ENCODE assay signal across 8 cellular contexts in the genomic region with DNA sequence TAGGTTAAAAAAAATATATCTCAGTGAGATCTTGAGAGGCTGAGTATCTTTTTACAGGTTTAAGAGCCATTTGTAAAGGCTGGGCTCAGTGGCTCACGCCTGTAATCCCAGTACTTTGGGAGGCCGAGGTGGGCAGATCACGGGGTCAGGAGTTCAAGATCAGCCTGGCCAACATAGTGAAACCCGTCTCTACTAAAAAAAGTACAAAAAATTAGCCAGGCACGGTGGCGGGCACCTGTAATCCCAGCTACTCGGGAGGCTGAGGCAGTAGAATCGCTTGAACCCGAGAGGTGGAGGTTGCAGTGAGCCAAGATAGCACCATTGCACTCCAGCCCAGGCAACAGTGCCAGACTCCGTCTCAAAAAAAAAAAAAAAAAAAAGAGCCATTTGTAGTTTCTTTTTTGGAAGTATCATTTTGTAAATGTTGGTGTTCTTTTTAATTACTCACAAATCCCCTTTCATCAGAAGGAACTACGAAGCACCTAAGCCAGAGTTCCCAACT. TPM values are rescaled to one million over a fixed set of nuclear protein-coding genes. Genes with fewer than 3 reads are reported as not detected.
DNase-seq lines count a peak whose midpoint lies in the region; ATAC-seq, FAIRE-seq and TF ChIP-seq lines count a peak whose summit lies in the region.
"Not testable (repeated sequence)": the region's sequence is repeated elsewhere in the genome, so short reads cannot be mapped to it uniquely, and the experiment has no call there.

No MANE protein-coding gene starts in this region.

- not testable (repeated sequence) for H2AFZ ChIP-seq in keratinocyte (ENCODE audit: control insufficient read depth, low read length)

- FAIRE-seq in keratinocyte (lab: Jason Lieb, UNC) = not testable (repeated sequence)

- peak overlapping the region; percentile 55 for H3K27ac ChIP-seq in CD4-positive, alpha-beta T cell (ENCODE audit: low read depth, low read length)
- H3K27ac ChIP-seq in SJSA1 (peak overlapping the region; percentile 98), keratinocyte (ENCODE audit: control insufficient read depth, insufficient read depth, low read length) (peak overlapping the region; percentile 95), temporal lobe (ENCODE audit: low read depth, low read length) (peak overlapping the region; percentile 86)

- intact Hi-C loops in CD4-positive, alpha-beta T cell (cut with DNase I, micrococcal nuclease) = loop anchor here (1.0 to 5.0 kb wide), 3 partner anchors 13 to 41 kb away; a partner anchor contains a TSS
- intact Hi-C loops in dendritic cell treated with granulocyte-macrophage colony-stimulating factor and Interleukin-4, amounts not matched to agents 40 ng/mL and 50 ng/mL, for 4 days (cut with micrococcal nuclease) = loop anchor here (5.0 kb wide), 1 partner anchor 101 kb away; a partner anchor contains a TSS

- H3K36me3 ChIP-seq in SJSA1 = not testable (repeated sequence)
- H3K36me3 ChIP-seq in keratinocyte (ENCODE audit: control insufficient read depth in 2 of 2, extremely low read depth in 1 of 2, insufficient read depth in 2 of 2, low read length in 2 of 2) = peaks cover 12 to 14% of the 10 kb centered on the region in 2 experiments

- TF ChIP-seq CTCF in CD4-positive, alpha-beta T cell (IDR thresholded peaks at IDR 0.05); keratinocyte (optimal IDR thresholded peaks at IDR 0.05 in 1 of 3, IDR thresholded peaks at IDR 0.05 in 1 of 3, conservative IDR thresholded peaks at IDR 0.05 in 1 of 3; ENCODE audit: extremely low read depth in 1 of 3, insufficient read depth in 2 of 3, low read length in 3 of 3); osteocyte (IDR thresholded peaks at IDR 0.05): not testable (repeated sequence)

- not testable (repeated sequence) for H3K4me2 ChIP-seq in keratinocyte (ENCODE audit: control insufficient read depth, extremely low read depth, insufficient read depth, low read depth, low read length)

- CTCF ChIA-PET in CD4-positive, alpha-beta T cell (lab: Charles Lee) = interaction anchor here (1.2 to 1.6 kb wide), 2 partner anchors 12 to 406 kb away, joined by 3 to 5 read pairs; no protein-coding TSS in a partner anchor
- CTCF ChIA-PET in activated naive CD4-positive, alpha-beta T cell treated with anti-CD3 and anti-CD28 coated beads, Interleukin-2, amount 10 ng/mL, durations not matched to agents 7 days and 5 days (lab: Charles Lee) = interaction anchor here (1.0 kb wide), 1 partner anchor 9 kb away, joined by 3 read pairs; no protein-coding TSS in a partner anchor

- peak overlapping the region; percentile 90 for H3K4me3 Mint-ChIP-seq in CD4-positive, alpha-beta T cell
- H3K4me3 Mint-ChIP-seq in activated naive CD4-positive, alpha-beta T cell treated with anti-CD3 and anti-CD28 coated beads, Interleukin-2, amount 10 ng/mL, durations not matched to agents 7 days and 5 days = peak overlapping the region; percentile 71
- peak overlapping the region; percentile 37 for H3K4me3 Mint-ChIP-seq in dendritic cell treated with granulocyte-macrophage colony-stimulating factor and Interleukin-4, amounts not matched to agents 40 ng/mL and 50 ng/mL, for 4 days
- H3K4me3 Mint-ChIP-seq in osteocyte (ENCODE audit: unreplicated experiment) = not testable (repeated sequence)

- peaks cover 37% of the 10 kb centered on the region for H3K36me3 Mint-ChIP-seq in CD4-positive, alpha-beta T cell (ENCODE audit: low read depth)
- peaks cover 26% of the 10 kb centered on the region for H3K36me3 Mint-ChIP-seq in activated naive CD4-positive, alpha-beta T cell treated with anti-CD3 and anti-CD28 coated beads, Interleukin-2, amount 10 ng/mL, durations not matched to agents 7 days and 5 days
- peaks cover 27% of the 10 kb centered on the region for H3K36me3 Mint-ChIP-seq in dendritic cell treated with granulocyte-macrophage colony-stimulating factor and Interleukin-4, amounts not matched to agents 40 ng/mL and 50 ng/mL, for 4 days (ENCODE audit: low read depth)
- not testable (repeated sequence) for H3K36me3 Mint-ChIP-seq in osteocyte (ENCODE audit: unreplicated experiment)

- POLR2A ChIA-PET in CD4-positive, alpha-beta T cell (lab: Charles Lee) = interaction anchor here (1.2 to 4.3 kb wide), 7 partner anchors 9 to 232 kb away, joined by 4 to 69 read pairs (median 8); a partner anchor contains a TSS

- H3K4me3 ChIP-seq in SJSA1; keratinocyte (ENCODE audit: control insufficient read depth in 2 of 3, extremely low read depth in 1 of 3, insufficient read depth in 2 of 3, low read depth in 1 of 3, low read length in 3 of 3): not testable (repeated sequence)

- peaks cover 43% of the 10 kb centered on the region for H3K4me1 ChIP-seq in SJSA1 (replicated peaks)
- peaks cover 34% of the 10 kb centered on the region for H3K4me1 ChIP-seq in keratinocyte (ENCODE audit: control insufficient read depth, extremely low read depth, insufficient read depth, low read length)

- not testable (repeated sequence) for H4K20me1 ChIP-seq in keratinocyte (ENCODE audit: control insufficient read depth, extremely low read depth, insufficient read depth, low read length)

- H3K27me3 ChIP-seq in CD4-positive, alpha-beta T cell (ENCODE audit: control insufficient read depth, insufficient read depth, low read length); SJSA1 (replicated peaks); keratinocyte (ENCODE audit: control insufficient read depth, extremely low read depth, insufficient read depth, low read length): not testable (repeated sequence)

- H3K9ac ChIP-seq in keratinocyte (ENCODE audit: control insufficient read depth, extremely low read depth, insufficient read depth, low read length) = not testable (repeated sequence)

- not testable (repeated sequence) for H3K27me3 Mint-ChIP-seq in CD4-positive, alpha-beta T cell; activated naive CD4-positive, alpha-beta T cell treated with anti-CD3 and anti-CD28 coated beads, Interleukin-2, amount 10 ng/mL, durations not matched to agents 7 days and 5 days; dendritic cell treated with granulocyte-macrophage colony-stimulating factor and Interleukin-4, amounts not matched to agents 40 ng/mL and 50 ng/mL, for 4 days; osteocyte (ENCODE audit: unreplicated experiment)

- H3K4me1 Mint-ChIP-seq in CD4-positive, alpha-beta T cell (ENCODE audit: low read depth) = peaks cover 63% of the 10 kb centered on the region
- peaks cover 49% of the 10 kb centered on the region for H3K4me1 Mint-ChIP-seq in activated naive CD4-positive, alpha-beta T cell treated with anti-CD3 and anti-CD28 coated beads, Interleukin-2, amount 10 ng/mL, durations not matched to agents 7 days and 5 days
- H3K4me1 Mint-ChIP-seq in dendritic cell treated with granulocyte-macrophage colony-stimulating factor and Interleukin-4, amounts not matched to agents 40 ng/mL and 50 ng/mL, for 4 days (ENCODE audit: low read depth) = peaks cover 53% of the 10 kb centered on the region
- peaks cover 46% of the 10 kb centered on the region for H3K4me1 Mint-ChIP-seq in osteocyte (ENCODE audit: unreplicated experiment)

- H3K9me3 ChIP-seq in CD4-positive, alpha-beta T cell (ENCODE audit: control insufficient read depth, low read length); SJSA1 (replicated peaks); keratinocyte (ENCODE audit: control insufficient read depth, low read depth, low read length): not testable (repeated sequence)

- not testable (repeated sequence) for ATAC-seq in CD4-positive, alpha-beta T cell (ENCODE audit: poor library complexity)
- ATAC-seq in HG02759 (IDR thresholded peaks at IDR 0.05; ENCODE audit: unreplicated experiment) = peak; percentile 1

- dilution Hi-C loops in keratinocyte (cut with MboI; ENCODE audit: extremely low pct_ligation_motif_present, low sequenced_read_pairs) = not testable (repeated sequence)

- H3K79me2 ChIP-seq in keratinocyte (ENCODE audit: control insufficient read depth, insufficient read depth, low read length) = peaks cover 72% of the 10 kb centered on the region

- H3K9me1 ChIP-seq in keratinocyte (ENCODE audit: control insufficient read depth, extremely low read depth, insufficient read depth, low read length) = not testable (repeated sequence)

- H3K9me3 Mint-ChIP-seq in CD4-positive, alpha-beta T cell; activated naive CD4-positive, alpha-beta T cell treated with anti-CD3 and anti-CD28 coated beads, Interleukin-2, amount 10 ng/mL, durations not matched to agents 7 days and 5 days; dendritic cell treated with granulocyte-macrophage colony-stimulating factor and Interleukin-4, amounts not matched to agents 40 ng/mL and 50 ng/mL, for 4 days; osteocyte (ENCODE audit: unreplicated experiment): not testable (repeated sequence)

- DNase-seq in CD4-positive, alpha-beta T cell; SJSA1 (ENCODE audit: low read depth in 1 of 2, low spot score in 2 of 2); activated naive CD4-positive, alpha-beta T cell treated with anti-CD3 and anti-CD28 coated beads, Interleukin-2, amount 10 ng/mL, durations not matched to agents 7 days and 5 days; keratinocyte (ENCODE audit: low read depth, low spot score); osteocyte (ENCODE audit: extremely low spot score, unreplicated experiment): not testable (repeated sequence)

- peak overlapping the region; percentile 84 for H3K27ac Mint-ChIP-seq in CD4-positive, alpha-beta T cell
- H3K27ac Mint-ChIP-seq in activated naive CD4-positive, alpha-beta T cell treated with anti-CD3 and anti-CD28 coated beads, Interleukin-2, amount 10 ng/mL, durations not matched to agents 7 days and 5 days = peak overlapping the region; percentile 92
- peak overlapping the region; percentile 75 for H3K27ac Mint-ChIP-seq in dendritic cell treated with granulocyte-macrophage colony-stimulating factor and Interleukin-4, amounts not matched to agents 40 ng/mL and 50 ng/mL, for 4 days
- H3K27ac Mint-ChIP-seq in osteocyte (ENCODE audit: unreplicated experiment) = peak overlapping the region; percentile 98

RNA-seq across cellular contexts. Expression of a gene that starts 40.6 kb away (rescaled TPM):
- total RNA-seq in CD4-positive, alpha-beta T cell = 10 to 100 TPM; 44.9 to 49.4 TPM
- 28.7 and 47.8 TPM in 2 replicates for total RNA-seq in SJSA1 (2014; rRNA removed; shearing (Covaris generic))
- polyA plus RNA-seq in keratinocyte = 54.2 to 64.1 TPM (median 56.4 TPM) in 3 replicates
- 50.2 TPM for polyA plus RNA-seq in keratinocyte (2011; ENCODE audit: low read depth)
- polyA plus RNA-seq in keratinocyte (2011; cell fraction: cytosol; rRNA removed) = 58.2 and 69.3 TPM in 2 replicates
- polyA plus RNA-seq in keratinocyte (2011; cell fraction: nucleus; rRNA removed) = 46.2 and 48.6 TPM in 2 replicates
- polyA plus RNA-seq in keratinocyte (2012; ENCODE audit: low replicate concordance) = 65.0 and 69.0 TPM in 2 replicates
- polyA minus RNA-seq in keratinocyte = 85.9 to 97.5 TPM (median 87.4 TPM) in 3 replicates
- 59.7 TPM for polyA minus RNA-seq in keratinocyte (2011; cell fraction: cytosol; rRNA and poly(A)+ RNA removed)
- polyA minus RNA-seq in keratinocyte (2011; cell fraction: nucleus; rRNA and poly(A)+ RNA removed) = 27.5 and 48.1 TPM in 2 replicates
- 47.3 and 50.2 TPM in 2 replicates for total RNA-seq in osteocyte
- 16.7 TPM for total RNA-seq in temporal lobe
